ENCODE assay signal across 12 cellular contexts in genomic region chr5:176319827-176320554, GRCh38. TPM values are rescaled to one million over a fixed set of nuclear protein-coding genes. Genes with fewer than 3 reads are reported as not detected.
A peak's percentile ranks its signal among the peaks of the same experiment; 100 is the strongest.
DNase-seq lines count a peak whose midpoint lies in the region; ATAC-seq, FAIRE-seq and TF ChIP-seq lines count a peak whose summit lies in the region.
"Had no signal": no experiment of that assay in that cellular context is flagged by ENCODE, and none has a peak within 500 bp of the region (broad histone marks: within the 10 kb centered on the region; RNA-seq: fewer than 3 reads in every experiment).

No MANE protein-coding gene starts in this region.

- no peaks in the 10 kb centered on the region for H3K27me3 ChIP-seq in BJ (ENCODE audit: control insufficient read depth, insufficient read depth, low read length)
- no peaks in the 10 kb centered on the region for H3K27me3 ChIP-seq in H7 (ENCODE audit: control insufficient read depth, insufficient read depth, low read length)

- H3K4me3 ChIP-seq in BJ (ENCODE audit: low read depth, low read length) (no peak overlapping the region), H7 (ENCODE audit: insufficient read depth, low read depth, low read length) (no peak overlapping the region)
- H3K4me3 ChIP-seq: lower lobe of right lung had no signal

- H3K9me3 Mint-ChIP-seq in glutamatergic neuron (ENCODE audit: unreplicated experiment), result no peaks in the 10 kb centered on the region
- H3K9me3 Mint-ChIP-seq: activated naive CD4-positive, alpha-beta T cell treated with anti-CD3 and anti-CD28 coated beads, Interleukin-2, amount 50 U/mL, for 24 hours had no signal

- peak; percentile 65 for FAIRE-seq in TTC549 (lab: Jason Lieb, UNC)
- FAIRE-seq: small intestine had no signal

- TF ChIP-seq CTCF in BJ (IDR thresholded peaks at IDR 0.05; ENCODE audit: insufficient read depth, low read depth, low read length) (peak; percentile 19; the same call in 1 of the 2 replicates), glutamatergic neuron (IDR thresholded peaks at IDR 0.05; ENCODE audit: partially characterized antibody, unreplicated experiment) (peak; percentile 38)

- no peaks in the 10 kb centered on the region for H3K4me1 Mint-ChIP-seq in glutamatergic neuron (ENCODE audit: low read depth, unreplicated experiment)
- H3K4me1 Mint-ChIP-seq: activated naive CD4-positive, alpha-beta T cell treated with anti-CD3 and anti-CD28 coated beads, Interleukin-2, amount 50 U/mL, for 24 hours had no signal

- CTCF ChIA-PET in BJ (lab: Yijun Ruan, JAX), result interaction anchor here (0.6 to 1.3 kb wide), 6 partner anchors 10 to 590 kb away, joined by 3 to 4 read pairs (median 3); partner anchors contain the start of gene CDHR2

- H3K4me3 Mint-ChIP-seq in glutamatergic neuron (ENCODE audit: unreplicated experiment), result no peak overlapping the region
- H3K4me3 Mint-ChIP-seq: activated naive CD4-positive, alpha-beta T cell treated with anti-CD3 and anti-CD28 coated beads, Interleukin-2, amount 50 U/mL, for 24 hours had no signal

- peaks cover 2% of the 10 kb centered on the region for H3K36me3 ChIP-seq in BJ (ENCODE audit: control insufficient read depth, insufficient read depth, low read length)
- peaks cover 2% of the 10 kb centered on the region for H3K36me3 ChIP-seq in H7 (replicated peaks; ENCODE audit: control insufficient read depth, insufficient read depth, low read length)

- POLR2A ChIA-PET in BJ (lab: Charles Lee), result no interaction called here

- no peak for ATAC-seq in GM19463 (IDR thresholded peaks at IDR 0.05; ENCODE audit: unreplicated experiment)
- ATAC-seq in stimulated activated naive CD8-positive, alpha-beta T cell treated with anti-CD3 and anti-CD28 coated beads, Interleukin-15, Interleukin-2, amounts not matched to agents 100 U/mL and 50 U/mL, for 24 hours, result no peak
- ATAC-seq: lower lobe of right lung had no signal

- DNase-seq in BJ (ENCODE audit: low read depth) (no peak), H7 (peak; percentile 20), glutamatergic neuron (no peak), hypothalamus (lab: John Stamatoyannopoulos, UW) (no peak)
- no peak for DNase-seq in activated CD4-positive, alpha-beta T cell treated with anti-CD3 and anti-CD28 coated beads, Interleukin-2, amount 50 U/mL, for 48 hours
- no peak for DNase-seq in stimulated activated naive CD8-positive, alpha-beta T cell treated with anti-CD3 and anti-CD28 coated beads, Interleukin-15, Interleukin-2, amounts not matched to agents 100 U/mL and 50 U/mL, for 24 hours
- DNase-seq: lower lobe of right lung, NCI-H526, small intestine had no signal

- H3K36me3 Mint-ChIP-seq in glutamatergic neuron (ENCODE audit: unreplicated experiment), result peaks cover 4% of the 10 kb centered on the region

- no peaks in the 10 kb centered on the region for H3K27me3 Mint-ChIP-seq in glutamatergic neuron (ENCODE audit: unreplicated experiment)
- H3K27me3 Mint-ChIP-seq: activated naive CD4-positive, alpha-beta T cell treated with anti-CD3 and anti-CD28 coated beads, Interleukin-2, amount 50 U/mL, for 24 hours had no signal

- H3K27ac Mint-ChIP-seq in glutamatergic neuron (ENCODE audit: unreplicated experiment), result no peak overlapping the region
- H3K27ac Mint-ChIP-seq: activated naive CD4-positive, alpha-beta T cell treated with anti-CD3 and anti-CD28 coated beads, Interleukin-2, amount 50 U/mL, for 24 hours had no signal

RNA-seq across cellular contexts. Expression of gene KIAA1191, which starts 41.6 kb away (rescaled TPM):
- 119 and 171 TPM in 2 replicates for polyA plus RNA-seq in BJ (2011; rRNA removed)
- 68.4 and 104 TPM in 2 replicates for polyA minus RNA-seq in BJ (2011; rRNA and poly(A)+ RNA removed)
- total RNA-seq in H7 (2014; rRNA removed; shearing (Covaris generic)), result 77.3 and 78.2 TPM in 2 replicates
- 203 TPM for total RNA-seq in glutamatergic neuron (ENCODE audit: unreplicated experiment)

RNA-seq across cellular contexts. Expression of gene ARL10, which starts 45.3 kb away (rescaled TPM):
- 3.2 and 4.8 TPM in 2 replicates for polyA plus RNA-seq in BJ (2011; rRNA removed)
- 6.9 TPM in 2 replicates for polyA minus RNA-seq in BJ (2011; rRNA and poly(A)+ RNA removed)
- total RNA-seq in H7 (2014; rRNA removed; shearing (Covaris generic)), result 3.3 and 6.7 TPM in 2 replicates
- 34.7 TPM for total RNA-seq in glutamatergic neuron (ENCODE audit: unreplicated experiment)
